Comparison of ENCODE assay signal across 8 cellular contexts in genomic region chr2:218271865-218272530, GRCh38. TPM values are rescaled to one million over a fixed set of nuclear protein-coding genes. Genes with fewer than 3 reads are reported as not detected.
DNase-seq lines count a peak whose midpoint lies in the region; ATAC-seq and TF ChIP-seq lines count a peak whose summit lies in the region.

No MANE protein-coding gene starts in this region.

- H3K4me3 ChIP-seq in CD4-positive, alpha-beta memory T cell (ENCODE audit: low read length in 2 of 2), result no peak overlapping the region
- H3K4me3 ChIP-seq in OCI-LY3 (ENCODE audit: low read length), result no peak overlapping the region
- no peak overlapping the region for H3K4me3 ChIP-seq in parathyroid adenoma (ENCODE audit: low read depth, low read length)

- peaks cover 6% of the 10 kb centered on the region for H3K79me2 ChIP-seq in OCI-LY3 (ENCODE audit: low read length)
- H3K79me2 ChIP-seq in parathyroid adenoma, result peaks cover 8% of the 10 kb centered on the region

- H3K27ac Mint-ChIP-seq in CD4-positive, alpha-beta memory T cell, result peak overlapping the region; percentile 18 to 96 (median 89)
- no peak overlapping the region for H3K27ac Mint-ChIP-seq in endothelial cell (ENCODE audit: unreplicated experiment)

- H3K36me3 ChIP-seq in CD4-positive, alpha-beta memory T cell (ENCODE audit: insufficient read depth, low read length), result peaks cover 42% of the 10 kb centered on the region
- H3K36me3 ChIP-seq in OCI-LY3 (replicated peaks; ENCODE audit: low read depth, low read length) (no peaks in the 10 kb centered on the region), parathyroid adenoma (ENCODE audit: control insufficient read depth, insufficient read depth, low read length) (no peaks in the 10 kb centered on the region)

- H3K4me3 Mint-ChIP-seq in CD4-positive, alpha-beta memory T cell, result peak overlapping the region; percentile 50 to 95 (median 92)
- H3K4me3 Mint-ChIP-seq in endothelial cell (ENCODE audit: unreplicated experiment), result peak overlapping the region; percentile 90

- peaks cover 38 to 64% of the 10 kb centered on the region in 2 donors for H3K36me3 Mint-ChIP-seq in CD4-positive, alpha-beta memory T cell
- H3K36me3 Mint-ChIP-seq in endothelial cell (ENCODE audit: low read depth, unreplicated experiment), result peaks cover 41% of the 10 kb centered on the region

- no peaks in the 10 kb centered on the region for H3K27me3 ChIP-seq in CD4-positive, alpha-beta memory T cell (ENCODE audit: insufficient read depth, low read length)
- H3K27me3 ChIP-seq in OCI-LY3 (ENCODE audit: low read depth, low read length), result no peaks in the 10 kb centered on the region
- no peaks in the 10 kb centered on the region for H3K27me3 ChIP-seq in parathyroid adenoma (ENCODE audit: control insufficient read depth, insufficient read depth, low read length)

- H3K4me1 Mint-ChIP-seq in CD4-positive, alpha-beta memory T cell, result peaks cover 30 to 57% (median 42%) of the 10 kb centered on the region in 4 donors
- H3K4me1 Mint-ChIP-seq in endothelial cell (ENCODE audit: unreplicated experiment), result peaks cover 27% of the 10 kb centered on the region

- intact Hi-C loops in CD4-positive, alpha-beta memory T cell (cut with micrococcal nuclease), result loop anchor here (1.0 to 5.0 kb wide), 6 partner anchors 29 to 1115 kb away; partner anchors contain the start of genes BCS1L, CATIP, DNPEP and ZNF142

- ATAC-seq in GM19351 (IDR thresholded peaks at IDR 0.05; ENCODE audit: unreplicated experiment) (no peak), omental fat pad (ENCODE audit: low FRiP score) (no peak), GM18517 (IDR thresholded peaks at IDR 0.05; ENCODE audit: unreplicated experiment) (no peak), GM21529 (IDR thresholded peaks at IDR 0.05; ENCODE audit: unreplicated experiment) (no peak)

- CTCF ChIA-PET in CD4-positive, alpha-beta memory T cell (lab: Charles Lee; ENCODE audit: partially characterized antibody), result interaction anchor here (0.5 to 7.5 kb wide), 24 partner anchors 10 to 996 kb away, joined by 3 to 446 read pairs (median 6); partner anchors contain the start of genes CATIP, CTDSP1 and TMBIM1

- peak overlapping the region; percentile 51 for H3K27ac ChIP-seq in CD4-positive, alpha-beta memory T cell (ENCODE audit: low read depth, low read length)
- H3K27ac ChIP-seq in OCI-LY3 (ENCODE audit: low read length) (no peak overlapping the region), parathyroid adenoma (no peak overlapping the region)

- TF ChIP-seq CTCF in OCI-LY3 (IDR thresholded peaks at IDR 0.05; ENCODE audit: low read depth, low read length), result no peak
- TF ChIP-seq CTCF in endothelial cell (IDR thresholded peaks at IDR 0.05; ENCODE audit: unreplicated experiment), result no peak
- TF ChIP-seq CTCF in parathyroid adenoma (IDR thresholded peaks at IDR 0.05), result no peak
- no peak for TF ChIP-seq CTCF in omental fat pad (IDR thresholded peaks at IDR 0.05)

- no peaks in the 10 kb centered on the region for H3K9me3 Mint-ChIP-seq in CD4-positive, alpha-beta memory T cell
- H3K9me3 Mint-ChIP-seq in endothelial cell (ENCODE audit: unreplicated experiment), result no peaks in the 10 kb centered on the region

- DNase-seq in CD4-positive, alpha-beta memory T cell, result no peak
- DNase-seq in endothelial cell (ENCODE audit: low spot score), result no peak
- no peak for DNase-seq in omental fat pad (ENCODE audit: low spot score)

- H3K4me2 ChIP-seq in OCI-LY3 (ENCODE audit: low read length) (peak overlapping the region; percentile 98), parathyroid adenoma (ENCODE audit: low read length) (peak overlapping the region; percentile 79)

- no peaks in the 10 kb centered on the region for H3K9me3 ChIP-seq in CD4-positive, alpha-beta memory T cell (ENCODE audit: control insufficient read depth in 1 of 2, low read length in 2 of 2)
- H3K9me3 ChIP-seq in OCI-LY3 (ENCODE audit: insufficient read depth, low read length) (no peaks in the 10 kb centered on the region), parathyroid adenoma (ENCODE audit: control insufficient read depth, low read length) (no peaks in the 10 kb centered on the region)

- H3K9ac ChIP-seq in OCI-LY3 (ENCODE audit: low read length) (no peak overlapping the region), parathyroid adenoma (no peak overlapping the region)

- H3K27me3 Mint-ChIP-seq in CD4-positive, alpha-beta memory T cell, result no peaks in the 10 kb centered on the region
- H3K27me3 Mint-ChIP-seq in endothelial cell (ENCODE audit: unreplicated experiment), result peaks cover 17% of the 10 kb centered on the region

- POLR2A ChIA-PET in CD4-positive, alpha-beta memory T cell (lab: Charles Lee; ENCODE audit: partially characterized antibody), result interaction anchor here (0.6 to 9.5 kb wide), 11 partner anchors 13 to 133 kb away, joined by 3 to 188 read pairs (median 12); partner anchors contain the start of genes ARPC2, CATIP, CTDSP1 and TMBIM1

- H3K4me1 ChIP-seq in CD4-positive, alpha-beta memory T cell (ENCODE audit: insufficient read depth, low read length), result peaks cover 34% of the 10 kb centered on the region
- H3K4me1 ChIP-seq in OCI-LY3 (ENCODE audit: low read length) (peaks cover 16% of the 10 kb centered on the region), parathyroid adenoma (peaks cover 8% of the 10 kb centered on the region)

- H2AFZ ChIP-seq in OCI-LY3 (ENCODE audit: low read depth, low read length) (no peak overlapping the region), parathyroid adenoma (no peak overlapping the region)

- no peaks in the 10 kb centered on the region for H4K20me1 ChIP-seq in OCI-LY3 (ENCODE audit: insufficient read depth, low read length)

RNA-seq across cellular contexts. Expression of gene PNKD, which starts 1.7 kb away (rescaled TPM):
- 10 to 100 TPM; 31.1 to 33.6 TPM for total RNA-seq in CD4-positive, alpha-beta memory T cell
- 100 to 1,000 TPM in 1 of 2 donors, 10 to 100 TPM in 1; 84.3 to 101 TPM for polyA plus RNA-seq in CD4-positive, alpha-beta memory T cell
- 31.7 TPM for total RNA-seq in endothelial cell (ENCODE audit: unreplicated experiment)
- total RNA-seq in omental fat pad, result 10 to 100 TPM; 25.5 to 38.0 (median 31.3) TPM

RNA-seq across cellular contexts. Expression of gene AAMP, which starts 2.1 kb away (rescaled TPM):
- 10 to 100 TPM; 66.2 to 66.3 TPM for total RNA-seq in CD4-positive, alpha-beta memory T cell
- 100 to 1,000 TPM in 1 of 2 donors, 10 to 100 TPM in 1; 78.9 to 101 TPM for polyA plus RNA-seq in CD4-positive, alpha-beta memory T cell
- 67.6 TPM for total RNA-seq in endothelial cell (ENCODE audit: unreplicated experiment)
- 100 to 1,000 TPM; 122 to 165 (median 140) TPM for total RNA-seq in omental fat pad

RNA-seq across cellular contexts. Expression of gene GPBAR1, which starts 11.2 kb away (rescaled TPM):
- total RNA-seq in CD4-positive, alpha-beta memory T cell, result 1 to 10 TPM; 1.0 to 1.2 TPM
- under 1 TPM; 0.17 to 0.32 TPM for polyA plus RNA-seq in CD4-positive, alpha-beta memory T cell
- 0.77 TPM for total RNA-seq in endothelial cell (ENCODE audit: unreplicated experiment)
- total RNA-seq in omental fat pad, result 10 to 100 TPM; 24.7 to 74.2 (median 59.1) TPM

RNA-seq across cellular contexts. Expression of gene TMBIM1, which starts 20.3 kb away (rescaled TPM):
- total RNA-seq in CD4-positive, alpha-beta memory T cell, result 100 to 1,000 TPM; 140 to 144 TPM
- 100 to 1,000 TPM; 176 to 220 TPM for polyA plus RNA-seq in CD4-positive, alpha-beta memory T cell
- 78.5 TPM for total RNA-seq in endothelial cell (ENCODE audit: unreplicated experiment)
- total RNA-seq in omental fat pad, result 100 to 1,000 TPM; 190 to 689 (median 399) TPM

RNA-seq across cellular contexts. Expression of gene ARPC2, which starts 55.0 kb away (rescaled TPM):
- 100 to 1,000 TPM; 412 to 414 TPM for total RNA-seq in CD4-positive, alpha-beta memory T cell
- polyA plus RNA-seq in CD4-positive, alpha-beta memory T cell, result 1,000 to 10,000 TPM in 1 of 2 donors, 100 to 1,000 TPM in 1; 843 to 1,042 TPM
- total RNA-seq in endothelial cell (ENCODE audit: unreplicated experiment), result 468 TPM
- 100 to 1,000 TPM; 278 to 384 (median 348) TPM for total RNA-seq in omental fat pad

Comparison
In these comparisons a context has a peak if more than half of its experiments do, and no peak if none do; other contexts are left out.
1. RNA of gene GPBAR1, which starts 11.2 kb away (total RNA-seq): 24.7 to 74.2 TPM in omental fat pad; 1.0 to 1.2 TPM in CD4-positive, alpha-beta memory T cell and 0.77 TPM in endothelial cell (single experiment); every median in the first group is over 10 times any median in the second.